Comparison of ENCODE assay signal across 19 cellular contexts in the genomic region with DNA sequence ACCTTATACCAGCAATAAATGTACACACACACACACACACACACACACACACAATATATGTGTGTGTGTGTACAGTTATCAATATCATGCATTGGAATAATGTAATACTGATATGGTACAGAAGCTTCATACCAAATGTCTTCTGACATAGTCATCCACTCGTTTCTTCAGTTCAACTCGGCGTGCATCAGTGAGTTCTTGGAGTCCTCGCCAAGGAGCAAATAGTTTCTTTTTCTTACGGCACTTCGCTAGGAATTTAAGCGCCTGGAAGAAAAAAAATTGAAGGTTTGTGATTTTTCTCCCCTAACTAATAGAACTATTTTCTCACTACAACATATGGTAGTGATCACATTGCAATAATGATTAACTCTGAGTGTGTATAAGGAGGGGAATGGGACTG. TPM values are rescaled to one million over a fixed set of nuclear protein-coding genes. Genes with fewer than 3 reads are reported as not detected.
DNase-seq lines count a peak whose midpoint lies in the region; ATAC-seq and TF ChIP-seq lines count a peak whose summit lies in the region.
"Had no signal": no experiment of that assay in that cellular context is flagged by ENCODE, and none has a peak within 500 bp of the region (broad histone marks: within the 10 kb centered on the region; RNA-seq: fewer than 3 reads in every experiment).

No MANE protein-coding gene starts in this region.

- in situ Hi-C loops in ACHN (cut with HindIII; ENCODE audit: low pct_ligation_motif_present, low pct_unique_long_range_greater_than_20kb, low sequenced_read_pairs): no loop called here

- H3K27ac ChIP-seq in thyroid gland: peak overlapping the region in 1 of 3 donors; percentile 27
- H3K27ac ChIP-seq: 22Rv1, A549, BLaER1 had no signal

- no peak for TF ChIP-seq CTCF in epithelial cell of proximal tubule (conservative IDR thresholded peaks at IDR 0.05; ENCODE audit: low read depth, low read length)
- TF ChIP-seq CTCF in nephron (IDR thresholded peaks at IDR 0.05; ENCODE audit: unreplicated experiment in 3 of 3): no peak
- no peak for TF ChIP-seq CTCF in thyroid gland (IDR thresholded peaks at IDR 0.05)
- TF ChIP-seq CTCF in omental fat pad (IDR thresholded peaks at IDR 0.05): no peak

- H3K36me3 ChIP-seq in thyroid gland: peaks cover 0 to 3% of the 10 kb centered on the region in 2 donors

- TF ChIP-seq POLR2A in thyroid gland (IDR thresholded peaks at IDR 0.05): no peak

- no peak for ATAC-seq in omental fat pad (ENCODE audit: low FRiP score)
- ATAC-seq: A549 had no signal

- WGBS in thyroid gland, 2 donors: 48 to 52% methylated on average over 7 of the region's 7 CpGs

- peaks cover 0 to 15% of the 10 kb centered on the region in 2 donors for H3K4me1 ChIP-seq in thyroid gland
- H3K4me1 ChIP-seq: A549, BE2C, BLaER1 had no signal

- no peaks in the 10 kb centered on the region for H3K9me3 Mint-ChIP-seq in nephron
- H3K9me3 Mint-ChIP-seq: CD14-positive monocyte; CD4-positive, alpha-beta memory T cell; CD4-positive, CD25-positive, alpha-beta regulatory T cell; CD8-positive, alpha-beta memory T cell had no signal

- peak; percentile 67 for DNase-seq in ACHN
- DNase-seq in epithelial cell of proximal tubule (ENCODE audit: low read depth): peak; percentile 25
- DNase-seq in thyroid gland: peak; percentile 45 to 60
- DNase-seq in activated effector memory CD4-positive, alpha-beta T cell treated with anti-CD3 and anti-CD28 coated beads, Interleukin-2, amount 50 U/mL, for 16 hours: no peak
- DNase-seq in UCSD-AML1 (lab: John Stamatoyannopoulos, UW; ENCODE audit: unreplicated experiment): no peak
- DNase-seq in omental fat pad (ENCODE audit: low spot score): no peak
- DNase-seq: BE2C; C1 segment of cervical spinal cord; CD4-positive, alpha-beta memory T cell; CD4-positive, CD25-positive, alpha-beta regulatory T cell; CD8-positive, alpha-beta memory T cell; COR-L47; DMS79 treated with DMSO at 0.1 percent for 48 hours; GF-D8 had no signal

- peaks cover 46% of the 10 kb centered on the region for H3K36me3 Mint-ChIP-seq in nephron (ENCODE audit: low read depth)

- H3K9me3 ChIP-seq in thyroid gland: no peaks in the 10 kb centered on the region
- H3K9me3 ChIP-seq: A549, BE2C, BLaER1 had no signal

- H3K4me3 Mint-ChIP-seq in nephron: no peak overlapping the region
- H3K4me3 Mint-ChIP-seq: CD14-positive monocyte; CD4-positive, alpha-beta memory T cell; CD4-positive, CD25-positive, alpha-beta regulatory T cell; CD8-positive, alpha-beta memory T cell had no signal

- peak overlapping the region; percentile 7 to 47 (median 9) for H3K27ac Mint-ChIP-seq in nephron
- H3K27ac Mint-ChIP-seq: CD14-positive monocyte; CD4-positive, alpha-beta memory T cell; CD4-positive, CD25-positive, alpha-beta regulatory T cell; CD8-positive, alpha-beta memory T cell had no signal

- intact Hi-C loops in thyroid gland (cut with DNase I): no loop called here

- H3K4me3 ChIP-seq in epithelial cell of proximal tubule (ENCODE audit: low read depth, low read length): no peak overlapping the region
- H3K4me3 ChIP-seq in thyroid gland (replicated peaks in 1 of 3): no peak overlapping the region
- H3K4me3 ChIP-seq: A549, BLaER1 had no signal

- H3K4me1 Mint-ChIP-seq in nephron: no peaks in the 10 kb centered on the region
- H3K4me1 Mint-ChIP-seq: CD14-positive monocyte; CD4-positive, alpha-beta memory T cell; CD4-positive, CD25-positive, alpha-beta regulatory T cell; CD8-positive, alpha-beta memory T cell had no signal

- no peaks in the 10 kb centered on the region for H3K27me3 Mint-ChIP-seq in nephron (ENCODE audit: low read depth)
- H3K27me3 Mint-ChIP-seq: CD4-positive, alpha-beta memory T cell; CD4-positive, CD25-positive, alpha-beta regulatory T cell; CD8-positive, alpha-beta memory T cell had no signal

- no peaks in the 10 kb centered on the region for H3K27me3 ChIP-seq in thyroid gland
- H3K27me3 ChIP-seq: BE2C, BLaER1 had no signal

RNA-seq across cellular contexts. Expression of gene GOLGB1, which starts 32.1 kb away (rescaled TPM):
- 10.5 and 20.7 TPM in 2 replicates for total RNA-seq in epithelial cell of proximal tubule
- total RNA-seq in thyroid gland: 100 to 1,000 TPM in 2 of 4 donors, 10 to 100 TPM in 2; 77.8 to 102 (median 97.3) TPM
- total RNA-seq in omental fat pad: 10 to 100 TPM; 56.6 to 68.5 (median 57.5) TPM

RNA-seq across cellular contexts. Expression of gene IQCB1, which starts 53.2 kb away (rescaled TPM):
- total RNA-seq in epithelial cell of proximal tubule: 13.5 and 19.5 TPM in 2 replicates
- 10 to 100 TPM; 16.3 to 37.9 (median 31.4) TPM for total RNA-seq in thyroid gland
- total RNA-seq in omental fat pad: 10 to 100 TPM; 16.9 to 27.5 (median 19.9) TPM

RNA-seq across cellular contexts. Expression of gene EAF2, which starts 53.4 kb away (rescaled TPM):
- total RNA-seq in epithelial cell of proximal tubule: 2.9 and 3.0 TPM in 2 replicates
- 1 to 10 TPM; 2.6 to 6.8 (median 4.8) TPM for total RNA-seq in thyroid gland
- 1 to 10 TPM; 3.7 to 8.9 (median 6.1) TPM for total RNA-seq in omental fat pad

Comparison
In these comparisons a context has a peak if more than half of its experiments do, and no peak if none do; other contexts are left out.
1. DNase-seq: peak in ACHN (single experiment), epithelial cell of proximal tubule (single experiment) and thyroid gland (2 of 2); none in activated effector memory CD4-positive, alpha-beta T cell treated with anti-CD3 and anti-CD28 coated beads, Interleukin-2, amount 50 U/mL, for 16 hours (single experiment), UCSD-AML1 (single experiment) and omental fat pad (single experiment).